3 cellular contexts compared by ENCODE assay signal in genomic region chr15:92207601-92208000, GRCh38.
DNase-seq lines count a peak whose midpoint lies in the region; TF ChIP-seq lines count a peak whose summit lies in the region.
"Not testable (repeated sequence)": the region's sequence is repeated elsewhere in the genome, so short reads cannot be mapped to it uniquely, and the experiment has no call there.

No MANE protein-coding gene starts in this region.

- intact Hi-C loops in esophagus muscularis mucosa (cut with DNase I), result not testable (repeated sequence)

- not testable (repeated sequence) for TF ChIP-seq POLR2A in esophagus muscularis mucosa (IDR thresholded peaks at IDR 0.05; ENCODE audit: low read depth)

- H3K27me3 ChIP-seq in esophagus muscularis mucosa, result not testable (repeated sequence)

- not testable (repeated sequence) for H3K4me1 ChIP-seq in esophagus muscularis mucosa

- 86% methylated on average over 6 of the region's 6 CpGs for WGBS in esophagus muscularis mucosa

- H3K4me3 Mint-ChIP-seq in osteocyte (ENCODE audit: unreplicated experiment), result not testable (repeated sequence)

- not testable (repeated sequence) for H3K27ac Mint-ChIP-seq in osteocyte (ENCODE audit: unreplicated experiment)

- not testable (repeated sequence) for H3K27ac ChIP-seq in esophagus muscularis mucosa (replicated peaks in 1 of 4)

- not testable (repeated sequence) for H3K4me3 ChIP-seq in esophagus muscularis mucosa

- not testable (repeated sequence) for H3K36me3 ChIP-seq in esophagus muscularis mucosa

- H3K9me3 ChIP-seq in esophagus muscularis mucosa, result not testable (repeated sequence)

- not testable (repeated sequence) for H3K36me3 Mint-ChIP-seq in osteocyte (ENCODE audit: unreplicated experiment)

- not testable (repeated sequence) for H3K27me3 Mint-ChIP-seq in osteocyte (ENCODE audit: unreplicated experiment)

- DNase-seq in ecto neural progenitor cell (ENCODE audit: low spot score) (peak; percentile 24), esophagus muscularis mucosa (ENCODE audit: extremely low spot score) (peak; percentile 83), osteocyte (ENCODE audit: extremely low spot score, unreplicated experiment) (peak; percentile 60)

- TF ChIP-seq EP300 in esophagus muscularis mucosa (IDR thresholded peaks at IDR 0.05), result not testable (repeated sequence)

- not testable (repeated sequence) for TF ChIP-seq CTCF in esophagus muscularis mucosa (IDR thresholded peaks at IDR 0.05); osteocyte (IDR thresholded peaks at IDR 0.05)

- not testable (repeated sequence) for H3K4me1 Mint-ChIP-seq in osteocyte (ENCODE audit: unreplicated experiment)

- peaks cover 22% of the 10 kb centered on the region for H3K9me3 Mint-ChIP-seq in osteocyte (ENCODE audit: unreplicated experiment)

Comparison
In these comparisons a context has a peak if more than half of its experiments do, and no peak if none do; other contexts are left out.
1. DNase-seq: peak in every context shown above with its lines; median percentile 83 in esophagus muscularis mucosa; 60 in osteocyte; 24 in ecto neural progenitor cell.